Comparison of ENCODE assay signal across 13 cellular contexts in genomic region chrX:134544189-134544588, GRCh38.
DNase-seq lines count a peak whose midpoint lies in the region; ATAC-seq and TF ChIP-seq lines count a peak whose summit lies in the region.
"Had no signal": no experiment of that assay in that cellular context is flagged by ENCODE, and none has a peak within 500 bp of the region (broad histone marks: within the 10 kb centered on the region; RNA-seq: fewer than 3 reads in every experiment).

No MANE protein-coding gene starts in this region.

- peaks cover 9 to 68% of the 10 kb centered on the region in 2 experiments for H3K9me3 Mint-ChIP-seq in H9

- H3K4me3 ChIP-seq in brain microvascular endothelial cell (ENCODE audit: low read depth, low read length) (peak overlapping the region; percentile 40), iPS-20b (ENCODE audit: low read length) (peak overlapping the region; percentile 59; the same call in 1 of the 2 replicates), suprapubic skin (peak overlapping the region; percentile 22)
- H3K4me3 ChIP-seq: SK-N-MC had no signal

- H2AK5ac ChIP-seq in H9 (ENCODE audit: insufficient read length, low read length) = no peak overlapping the region

- H3K56ac ChIP-seq in H9 (ENCODE audit: insufficient read length, low read depth, low read length) = no peak overlapping the region

- no peak overlapping the region for H2AFZ ChIP-seq in H9 (ENCODE audit: low read length)

- TF ChIP-seq POLR2A in suprapubic skin (IDR thresholded peaks at IDR 0.05) = no peak

- no peak overlapping the region for H3K4ac ChIP-seq in H9 (ENCODE audit: low read depth, low read length)

- H3K23me2 ChIP-seq in H9 (ENCODE audit: insufficient read length, low read depth, low read length, poor library complexity, severe bottlenecking) = peaks cover 14% of the 10 kb centered on the region

- H2BK120ac ChIP-seq in H9 (ENCODE audit: low read depth, low read length, poor library complexity, severe bottlenecking) = no peak overlapping the region

- no peak for TF ChIP-seq EP300 in suprapubic skin (IDR thresholded peaks at IDR 0.05)

- DNase-seq in H9 (no peak), brain microvascular endothelial cell (no peak), suprapubic skin (ENCODE audit: low spot score in 2 of 2) (no peak), dermis blood vessel endothelial cell (no peak), RKO (ENCODE audit: low spot score) (no peak)
- DNase-seq: CD4-positive, alpha-beta memory T cell; GOT3; NCI-H2029 treated with DMSO at 0.1 percent for 48 hours; NCI-H524 treated with DMSO at 0.1 percent for 48 hours had no signal

- peak overlapping the region; percentile 69 for H3K4me2 ChIP-seq in H9 (ENCODE audit: insufficient read depth, insufficient read length, low read length)

- H4K91ac ChIP-seq in H9 (ENCODE audit: insufficient read length, low read depth, low read length) = no peak overlapping the region

- no peak overlapping the region for H2BK20ac ChIP-seq in H9 (ENCODE audit: low read depth, low read length, poor library complexity, severe bottlenecking)

- no peaks in the 10 kb centered on the region for H3K9me3 ChIP-seq in H9 (ENCODE audit: control insufficient read depth, low read depth, low read length)
- no peaks in the 10 kb centered on the region for H3K9me3 ChIP-seq in iPS-20b (ENCODE audit: insufficient read depth, low read depth, low read length)
- no peaks in the 10 kb centered on the region for H3K9me3 ChIP-seq in suprapubic skin

- H4K8ac ChIP-seq in H9 (replicated peaks; ENCODE audit: insufficient read length, low read depth, low read length) = no peak overlapping the region

- H3K27ac Mint-ChIP-seq in H9 = no peak overlapping the region
- H3K27ac Mint-ChIP-seq: activated naive CD4-positive, alpha-beta T cell treated with anti-CD3 and anti-CD28 coated beads, Interleukin-2, amount 50 U/mL, for 24 hours; CD4-positive, alpha-beta memory T cell had no signal

- WGBS in H9 (ENCODE audit: extremely low coverage, insufficient read length, low lambda C conversion rate) = no CpG with 5 or more reads among the region's 7 CpGs
- 42% methylated on average over 7 of the region's 7 CpGs for WGBS in suprapubic skin

- no peak overlapping the region for H3K14ac ChIP-seq in H9 (ENCODE audit: insufficient read depth, low read length)

- H3K27ac ChIP-seq in H9 (ENCODE audit: insufficient read length, low read depth, low read length) (no peak overlapping the region), brain microvascular endothelial cell (no peak overlapping the region), iPS-20b (ENCODE audit: low read length) (no peak overlapping the region), suprapubic skin (no peak overlapping the region)
- H3K27ac ChIP-seq: SK-N-MC had no signal

- peaks cover 39 to 51% of the 10 kb centered on the region in 2 experiments for H3K4me1 Mint-ChIP-seq in H9

- H3K27me3 Mint-ChIP-seq in H9 (ENCODE audit: low read depth) = peaks cover 40% of the 10 kb centered on the region

- H4K20me1 ChIP-seq in H9 (ENCODE audit: control insufficient read depth, insufficient read depth, insufficient read length) = peaks cover 3% of the 10 kb centered on the region

- no peak overlapping the region for H2BK15ac ChIP-seq in H9 (ENCODE audit: low read depth, low read length)

- H3K18ac ChIP-seq in H9 (ENCODE audit: insufficient read length, low read depth, low read length) = no peak overlapping the region

- no peak overlapping the region for H2BK12ac ChIP-seq in H9 (ENCODE audit: insufficient read length, low read depth, low read length)

- H3K4me1 ChIP-seq in H9 (ENCODE audit: insufficient read depth, low read length) (peaks cover 9% of the 10 kb centered on the region), iPS-20b (ENCODE audit: insufficient read depth, low read length) (peaks cover 20% of the 10 kb centered on the region; the same call in 1 of the 2 replicates), suprapubic skin (peaks cover 12% of the 10 kb centered on the region)

- in situ Hi-C loops in brain microvascular endothelial cell (cut with HindIII; ENCODE audit: low pct_ligation_motif_present, low sequenced_read_pairs) = no loop called here

- H3K79me2 ChIP-seq in H9 (ENCODE audit: insufficient read depth, low read length) = no peaks in the 10 kb centered on the region

- no peaks in the 10 kb centered on the region for H3K36me3 ChIP-seq in brain microvascular endothelial cell (replicated peaks)
- H3K36me3 ChIP-seq in iPS-20b (ENCODE audit: insufficient read depth, low read depth, low read length) = no peaks in the 10 kb centered on the region
- H3K36me3 ChIP-seq in suprapubic skin = no peaks in the 10 kb centered on the region

- H3T11ph ChIP-seq in H9 (ENCODE audit: low read length) = no peak overlapping the region

- H4K5ac ChIP-seq in H9 (ENCODE audit: insufficient read length, low read depth, low read length) = no peak overlapping the region

- no peaks in the 10 kb centered on the region for H3K36me3 Mint-ChIP-seq in H9 (ENCODE audit: insufficient read depth in 1 of 3, low read depth in 3 of 3)
- H3K36me3 Mint-ChIP-seq: activated naive CD4-positive, alpha-beta T cell treated with anti-CD3 and anti-CD28 coated beads, Interleukin-2, amount 50 U/mL, for 24 hours; CD4-positive, alpha-beta memory T cell had no signal

- no peak for ATAC-seq in GM21529 (IDR thresholded peaks at IDR 0.05; ENCODE audit: unreplicated experiment)

- H3K9ac ChIP-seq in H9 (ENCODE audit: extremely low read depth, insufficient read length, low read length) = peak overlapping the region; percentile 73
- peak overlapping the region; percentile 61; the same call in 1 of the 2 replicates for H3K9ac ChIP-seq in iPS-20b (ENCODE audit: low read depth, low read length)

- H3K4me3 Mint-ChIP-seq in H9 = peak overlapping the region; percentile 67 to 83
- H3K4me3 Mint-ChIP-seq: activated naive CD4-positive, alpha-beta T cell treated with anti-CD3 and anti-CD28 coated beads, Interleukin-2, amount 50 U/mL, for 24 hours; CD4-positive, alpha-beta memory T cell had no signal

- no peaks in the 10 kb centered on the region for H3K79me1 ChIP-seq in H9 (ENCODE audit: insufficient read depth, low read depth, low read length, poor library complexity, severe bottlenecking)

- no peak overlapping the region for H2BK5ac ChIP-seq in H9 (ENCODE audit: insufficient read length, low read length)

- no peak for TF ChIP-seq CTCF in H9 (conservative IDR thresholded peaks at IDR 0.05)
- TF ChIP-seq CTCF in brain microvascular endothelial cell (IDR thresholded peaks at IDR 0.05; ENCODE audit: low read depth, low read length, missing control alignments) = no peak
- no peak for TF ChIP-seq CTCF in suprapubic skin (IDR thresholded peaks at IDR 0.05)

- H3K27me3 ChIP-seq in H9 (ENCODE audit: insufficient read depth, low read length) (peaks cover 18% of the 10 kb centered on the region; the same call in 1 of the 2 replicates), brain microvascular endothelial cell (replicated peaks) (no peaks in the 10 kb centered on the region), iPS-20b (ENCODE audit: insufficient read depth, low read length) (peaks cover 58% of the 10 kb centered on the region; the same call in 1 of the 2 replicates), suprapubic skin (peaks cover 49% of the 10 kb centered on the region)

- H3K23ac ChIP-seq in H9 (ENCODE audit: insufficient read length, low read depth, low read length) = no peak overlapping the region
